In the genomic region with DNA sequence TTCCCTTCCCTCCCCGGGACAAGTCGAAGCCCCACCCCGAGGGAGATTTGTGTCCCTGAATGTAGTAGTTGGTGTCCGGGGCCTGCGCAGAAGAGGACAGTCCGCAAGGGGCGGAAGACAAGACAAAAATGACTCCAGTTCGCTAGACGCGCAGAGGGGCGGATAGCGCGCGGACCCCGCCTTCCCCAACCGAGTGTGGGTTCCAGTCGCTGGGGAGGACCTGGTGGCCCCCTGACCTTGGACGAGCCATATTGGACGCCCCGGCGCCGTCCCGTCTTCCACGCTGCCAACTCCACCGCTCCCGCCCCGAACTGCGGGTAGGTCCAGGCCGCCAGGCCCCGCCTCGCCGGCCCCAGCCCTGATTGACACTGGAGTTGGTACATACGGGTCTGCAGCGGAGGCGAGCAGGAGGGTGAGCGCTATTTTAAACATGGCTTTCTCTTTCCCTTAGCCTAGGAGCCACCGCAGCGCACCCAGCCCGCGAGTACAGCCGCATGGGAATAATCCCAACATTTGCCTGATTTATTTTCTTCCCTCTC, we compare ENCODE assay signal across 8 cellular contexts. TPM values are rescaled to one million over a fixed set of nuclear protein-coding genes. Genes with fewer than 3 reads are reported as not detected.
DNase-seq lines count a peak whose midpoint lies in the region; ATAC-seq and TF ChIP-seq lines count a peak whose summit lies in the region.

No MANE protein-coding gene starts in this region.

- H3K36me3 Mint-ChIP-seq in CD14-positive monocyte: peaks cover under 1 to 6% of the 10 kb centered on the region in 2 donors

- intact Hi-C loops in CD14-positive monocyte (cut with micrococcal nuclease) (loop anchor here (5.0 to 10.0 kb wide), 3 partner anchors 156 to 304 kb away; partner anchors contain the start of genes PHIP (in 2 of the 2) and LCA5 (in 1 of the 2)), lower leg skin (cut with DNase I; ENCODE audit: low total_unique reads) (no loop called here)

- peak overlapping the region; percentile 88 to 97 (median 93) for H3K27ac Mint-ChIP-seq in CD14-positive monocyte

- peak; percentile 65 for ATAC-seq in GM19328 (IDR thresholded peaks at IDR 0.05; ENCODE audit: unreplicated experiment)
- peak; percentile 39 for ATAC-seq in HG03469 (IDR thresholded peaks at IDR 0.05; ENCODE audit: unreplicated experiment)

- H3K27me3 Mint-ChIP-seq in CD14-positive monocyte (ENCODE audit: low read depth in 3 of 3): no peaks in the 10 kb centered on the region

- H3K4me3 Mint-ChIP-seq in CD14-positive monocyte: peak overlapping the region; percentile 98 to 99

- TF ChIP-seq CTCF in CD14-positive monocyte (IDR thresholded peaks at IDR 0.05): peak; percentile 27
- no peak for TF ChIP-seq CTCF in lower leg skin (IDR thresholded peaks at IDR 0.05)

- 1% methylated on average over 40 to 41 of the region's 41 CpGs for WGBS in lower leg skin, 2 donors

- TF ChIP-seq POLR2A in lower leg skin (IDR thresholded peaks at IDR 0.05): no peak

- H3K4me1 Mint-ChIP-seq in CD14-positive monocyte: peaks cover 24% of the 10 kb centered on the region

- peak overlapping the region; percentile 88 for H3K4me3 ChIP-seq in lower leg skin (ENCODE audit: low read depth, poor library complexity, severe bottlenecking)

- DNase-seq in CD14-positive monocyte (ENCODE audit: low spot score) (peak; percentile 61), NCI-H526 (lab: John Stamatoyannopoulos, UW) (peak; percentile 82 to 90), dermis microvascular lymphatic vessel endothelial cell (ENCODE audit: low read depth in 2 of 2) (peak; percentile 76 to 91), lower leg skin (ENCODE audit: low spot score in 2 of 2) (peak; percentile 82 to 97)
- DNase-seq in activated CD4-positive, alpha-beta T cell treated with anti-CD3 and anti-CD28 coated beads, Interleukin-2, amount 50 U/mL, for 4 hours: peak; percentile 44 to 52
- DNase-seq in stimulated activated CD4-positive, alpha-beta T cell treated with anti-CD3 and anti-CD28 coated beads, Interleukin-4, amount 100 ng/mL, for 4 hours: peak; percentile 54 to 55

- peaks cover 0 to 3% (median 0%) of the 10 kb centered on the region in 7 donors for H3K9me3 Mint-ChIP-seq in CD14-positive monocyte

RNA-seq across cellular contexts. Expression of gene HMGN3, which starts 0.8 kb away (rescaled TPM):
- polyA plus RNA-seq in CD14-positive monocyte: 100 to 1,000 TPM in 1 of 2 donors, 10 to 100 TPM in 1; 84.4 to 106 TPM
- total RNA-seq in dermis microvascular lymphatic vessel endothelial cell (48.8 and 49.4 TPM in 2 replicates), lower leg skin (10 to 100 TPM; 10.8 to 38.3 (median 21.4) TPM)

Comparison
In these comparisons a context has a peak if more than half of its experiments do, and no peak if none do; other contexts are left out.
1. Peak in every context shown above with its lines: DNase-seq, ATAC-seq and H3K4me3 ChIP-seq.